In the genomic region with DNA sequence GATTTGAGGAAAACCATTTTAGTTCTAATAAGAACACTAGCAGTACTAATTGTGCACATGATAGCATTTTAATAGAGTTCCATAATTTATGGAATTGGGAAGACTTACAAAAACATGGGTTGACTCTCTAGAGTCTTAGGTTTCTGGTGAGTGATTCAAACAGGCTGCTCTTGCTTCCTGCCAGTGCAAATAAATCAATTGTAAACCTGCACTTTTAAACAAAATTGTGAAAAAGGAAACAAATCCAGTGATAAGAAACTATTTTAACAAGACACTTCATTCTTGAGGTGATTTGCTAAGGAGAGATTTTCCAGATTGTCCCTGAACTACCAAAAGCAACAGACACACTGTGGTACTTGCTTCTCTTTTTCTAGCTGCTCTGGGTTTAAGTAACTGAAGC, we compare ENCODE assay signal across 17 cellular contexts.
"Had no signal": no experiment of that assay in that cellular context is flagged by ENCODE, and none has a peak within 500 bp of the region (broad histone marks: within the 10 kb centered on the region; RNA-seq: fewer than 3 reads in every experiment).

No MANE protein-coding gene starts in this region.

- DNase-seq: activated CD4-positive, alpha-beta T cell treated with anti-CD3 and anti-CD28 coated beads, Interleukin-2, amount 50 U/mL, for 1 hour; activated CD4-positive, CD25-positive, alpha-beta regulatory T cell; activated CD8-positive, alpha-beta memory T cell treated with anti-CD3 and anti-CD28 coated beads for 24 hours; activated gamma-delta T cell treated with Interleukin-2 at 50 U/mL for 16 hours; cerebellar nuclear complex; effector memory CD8-positive, alpha-beta T cell; left cardiac atrium; mammary epithelial cell; naive thymus-derived CD8-positive, alpha-beta T cell; stimulated activated CD4-positive, alpha-beta T cell treated with anti-CD3 and anti-CD28 coated beads, Interleukin-1b, Interleukin-23, amount 100 ng/mL, for 48 hours; stomach had no signal

- H3K4me1 Mint-ChIP-seq: naive thymus-derived CD8-positive, alpha-beta T cell had no signal

- H3K27ac ChIP-seq: epithelial cell of prostate, SK-N-MC had no signal

- H3K27me3 ChIP-seq: stomach had no signal

- ATAC-seq: effector memory CD8-positive, alpha-beta T cell; left cardiac atrium; naive thymus-derived CD8-positive, alpha-beta T cell; sciatic nerve had no signal

- H3K27ac Mint-ChIP-seq: activated naive CD8-positive, alpha-beta T cell; dendritic cell treated with granulocyte-macrophage colony-stimulating factor and Interleukin-4, amounts not matched to agents 40 ng/mL and 50 ng/mL, for 4 days; effector memory CD8-positive, alpha-beta T cell; naive thymus-derived CD8-positive, alpha-beta T cell; progenitor cell of endocrine pancreas had no signal

- H3K4me3 ChIP-seq: SK-N-MC, stomach had no signal

- H3K4me3 Mint-ChIP-seq: activated naive CD8-positive, alpha-beta T cell; dendritic cell treated with granulocyte-macrophage colony-stimulating factor and Interleukin-4, amounts not matched to agents 40 ng/mL and 50 ng/mL, for 4 days; effector memory CD8-positive, alpha-beta T cell; naive thymus-derived CD8-positive, alpha-beta T cell had no signal

- H3K36me3 ChIP-seq: stomach had no signal
